Comparison of ENCODE assay signal across 21 cellular contexts in the genomic region with DNA sequence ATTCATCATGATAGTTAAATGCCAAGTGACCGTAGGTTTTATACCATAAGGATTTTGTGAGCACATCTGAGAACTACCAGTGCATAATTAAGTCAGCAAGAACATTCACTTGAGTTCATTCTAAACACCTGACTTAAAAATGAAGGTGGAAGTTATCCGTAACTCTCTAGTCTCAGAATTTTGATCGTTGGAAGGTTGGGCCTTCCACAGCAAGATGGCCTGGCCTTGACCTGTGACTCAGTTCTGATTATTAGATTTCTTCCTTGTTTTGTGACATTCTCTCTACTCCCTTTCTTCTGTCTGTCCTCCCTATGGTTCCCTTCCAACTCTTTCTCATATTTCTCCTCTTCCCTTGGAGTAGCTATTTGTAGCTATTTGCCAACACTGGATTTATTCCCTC.
"Had no signal": no experiment of that assay in that cellular context is flagged by ENCODE, and none has a peak within 500 bp of the region (broad histone marks: within the 10 kb centered on the region; RNA-seq: fewer than 3 reads in every experiment).

No MANE protein-coding gene starts in this region.

- H3K9me3 ChIP-seq: SJCRH30 had no signal

- H3K27ac ChIP-seq: Peyer's patch, RWPE1, SJCRH30 had no signal

- DNase-seq: activated CD4-positive, alpha-beta T cell treated with anti-CD3 and anti-CD28 coated beads for 4 hours; activated CD4-positive, alpha-beta T cell treated with anti-CD3 and anti-CD28 coated beads, Interleukin-2, amount 50 U/mL, for 48 hours; activated CD8-positive, alpha-beta memory T cell treated with anti-CD3 and anti-CD28 coated beads, Interleukin-2, amount 10 ng/mL, durations not matched to agents 7 days and 5 days; activated gamma-delta T cell; activated naive CD4-positive, alpha-beta T cell treated with anti-CD3 and anti-CD28 coated beads for 36 hours; activated T-cell treated with anti-CD3 and anti-CD28 coated beads, Interleukin-2, amount 50 U/mL, for 4 hours; amygdala; MM.1S; NCI-H1105; NCI-H1436; NCI-H1694 treated with DMSO at 0.1 percent for 48 hours; NCI-H2029 treated with DMSO at 0.1 percent for 48 hours; NCI-H345; NCI-H510A; NCI-H526 treated with DMSO at 0.1 percent for 48 hours; Peyer's patch; Right ventricle myocardium superior; SJCRH30 had no signal

- H3K4me3 ChIP-seq: Peyer's patch, SJCRH30 had no signal

- ATAC-seq: activated CD4-positive, CD25-positive, alpha-beta regulatory T cell treated with anti-CD3 and anti-CD28 coated beads, Interleukin-2, amount 50 U/mL, for 24 hours; activated CD8-positive, alpha-beta memory T cell treated with anti-CD3 and anti-CD28 coated beads, Interleukin-2, amount 10 ng/mL, durations not matched to agents 7 days and 5 days; activated T-cell treated with anti-CD3 and anti-CD28 coated beads, Interleukin-2, amount 50 U/mL, for 4 hours; activated T-helper 17 cell treated with anti-CD3 and anti-CD28 coated beads, Interleukin-2, amount 50 U/mL, for 72 hours had no signal

- H3K27me3 ChIP-seq: Peyer's patch, SJCRH30 had no signal

- H3K4me1 ChIP-seq: Peyer's patch, SJCRH30 had no signal

- H3K36me3 ChIP-seq: Peyer's patch, SJCRH30 had no signal
